ENCODE assay signal across 9 cellular contexts in the genomic region with DNA sequence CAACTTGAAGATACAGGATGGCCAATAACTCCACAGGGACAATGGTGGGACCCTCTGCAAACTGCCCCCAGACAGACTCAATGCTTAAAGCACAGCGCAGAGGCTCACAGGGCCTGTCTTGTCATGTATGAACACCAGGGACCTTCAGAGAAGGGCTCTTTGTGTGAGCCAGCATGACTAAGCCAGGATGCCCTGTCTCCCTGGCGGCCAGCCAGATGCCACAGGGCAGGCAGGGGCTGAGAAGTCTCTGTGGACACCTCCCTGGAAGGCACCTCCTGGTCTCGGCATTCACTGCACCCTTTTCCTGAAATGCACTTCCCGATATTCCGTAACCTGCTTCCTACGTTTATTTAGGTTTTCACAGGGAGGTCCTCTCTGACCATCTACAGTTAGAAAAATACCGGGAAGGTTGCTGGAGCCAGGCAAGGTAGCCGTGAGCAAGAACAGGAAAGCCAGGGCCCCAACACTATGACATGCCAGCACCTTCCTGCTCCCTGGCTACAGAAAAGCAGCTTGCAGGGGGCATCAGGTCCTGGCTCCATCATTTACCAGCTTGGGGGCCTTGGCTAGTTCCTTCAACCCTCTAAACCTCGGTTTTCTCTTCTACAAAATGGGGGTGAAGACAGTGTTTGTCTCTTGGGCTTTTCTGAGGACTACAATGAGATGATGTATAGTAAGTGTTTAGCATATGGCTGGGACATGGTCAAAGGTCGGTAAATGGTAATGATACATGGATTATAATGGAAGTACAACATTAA.
DNase-seq lines count a peak whose midpoint lies in the region; ATAC-seq, FAIRE-seq and TF ChIP-seq lines count a peak whose summit lies in the region.
"Had no signal": no experiment of that assay in that cellular context is flagged by ENCODE, and none has a peak within 500 bp of the region (broad histone marks: within the 10 kb centered on the region; RNA-seq: fewer than 3 reads in every experiment).

No MANE protein-coding gene starts in this region.

- CTCF ChIA-PET in A549 (lab: Yijun Ruan, JAX) = interaction anchor here (0.5 to 1.0 kb wide), 3 partner anchors 16 to 47 kb away, joined by 3 read pairs; no protein-coding TSS in a partner anchor
- CTCF ChIA-PET in WTC11 (lab: Charles Lee) = no interaction called here

- TF ChIP-seq RAD21 in A549 (conservative IDR thresholded peaks at IDR 0.05 in 1 of 2, IDR thresholded peaks at IDR 0.05 in 1 of 2) = peak; percentile 8 to 31; a peak in 2 of 5 replicates

- H3K4me1 Mint-ChIP-seq in WTC11 (peaks cover 8% of the 10 kb centered on the region), endothelial cell (ENCODE audit: unreplicated experiment) (peaks cover 5% of the 10 kb centered on the region)

- H3K4me2 ChIP-seq in A549 = peak overlapping the region; percentile 75

- FAIRE-seq in A549 (lab: Jason Lieb, UNC) = no peak
- FAIRE-seq: GM12878 had no signal

- TF ChIP-seq CTCF in A549 (IDR thresholded peaks at IDR 0.05) (no peak), right atrium auricular region (IDR thresholded peaks at IDR 0.05) (no peak), WTC11 (IDR thresholded peaks at IDR 0.05) (no peak), endothelial cell (IDR thresholded peaks at IDR 0.05; ENCODE audit: unreplicated experiment) (no peak)

- 19% methylated on average over 10 of the region's 10 CpGs for whole genome bisulfite sequencing in A549 (ENCODE audit: missing lambda C conversion rate)

- ATAC-seq in A549 (peak; percentile 89 to 91), HG03565 (IDR thresholded peaks at IDR 0.05; ENCODE audit: unreplicated experiment) (no peak), WTC11 (no peak), HG03342 (IDR thresholded peaks at IDR 0.05; ENCODE audit: unreplicated experiment) (no peak)
- ATAC-seq: GM12878 had no signal

- H3K27ac Mint-ChIP-seq in WTC11 (no peak overlapping the region), endothelial cell (ENCODE audit: unreplicated experiment) (no peak overlapping the region)

- TF ChIP-seq POLR2A in A549 (IDR thresholded peaks at IDR 0.05; ENCODE audit: low read length) = no peak

- peaks cover 82% of the 10 kb centered on the region for H3K4me1 ChIP-seq in A549
- peaks cover 0 to 90% of the 10 kb centered on the region in 2 donors for H3K4me1 ChIP-seq in right atrium auricular region

- H3K9me3 Mint-ChIP-seq in WTC11 (no peaks in the 10 kb centered on the region), endothelial cell (ENCODE audit: unreplicated experiment) (no peaks in the 10 kb centered on the region)

- no peaks in the 10 kb centered on the region for H3K36me3 ChIP-seq in right atrium auricular region

- peak overlapping the region; percentile 81 to 89 for H3K27ac ChIP-seq in A549
- H3K27ac ChIP-seq in right atrium auricular region = peak overlapping the region; percentile 74 to 76

- TF ChIP-seq EP300 in A549 (IDR thresholded peaks at IDR 0.05) = no peak

- H3K9me3 ChIP-seq in A549 (peaks cover 9% of the 10 kb centered on the region), right atrium auricular region (peaks cover 0 to 4% of the 10 kb centered on the region in 2 donors)

- POLR2A ChIA-PET in A549 (lab: Yijun Ruan, JAX) (no interaction called here), WTC11 (lab: Charles Lee) (no interaction called here)

- DNase-seq in A549 (ENCODE audit: low read depth in 1 of 2, low spot score in 1 of 2) (peak; percentile 90 to 96), GDM1 (lab: John Stamatoyannopoulos, UW) (peak; percentile 57), SHP77 (lab: John Stamatoyannopoulos, UW) (peak; percentile 85 to 91), right atrium auricular region (ENCODE audit: low spot score) (no peak), WTC11 (ENCODE audit: low spot score) (no peak), endothelial cell (ENCODE audit: low spot score) (no peak)

- H3K27me3 Mint-ChIP-seq in WTC11 (ENCODE audit: low read depth) = no peaks in the 10 kb centered on the region
- peaks cover 3% of the 10 kb centered on the region for H3K27me3 Mint-ChIP-seq in endothelial cell (ENCODE audit: unreplicated experiment)

- H3K36me3 Mint-ChIP-seq in WTC11 (no peaks in the 10 kb centered on the region), endothelial cell (ENCODE audit: low read depth, unreplicated experiment) (peaks cover 8% of the 10 kb centered on the region)

- H3K4me3 ChIP-seq in A549 (no peak overlapping the region), right atrium auricular region (no peak overlapping the region)
- H3K4me3 ChIP-seq: GM12878 had no signal

- no peaks in the 10 kb centered on the region for H3K27me3 ChIP-seq in right atrium auricular region

- H3K4me3 Mint-ChIP-seq in WTC11 (no peak overlapping the region), endothelial cell (ENCODE audit: unreplicated experiment) (no peak overlapping the region)

TF ChIP-seq in A549, 52 proteins besides CTCF, POLR2A, EP300 and RAD21:
- no peak for TF ChIP-seq BHLHE40 (IDR thresholded peaks at IDR 0.05; ENCODE audit: low read depth, low read length)
- no peak for TF ChIP-seq NFE2L2 (conservative IDR thresholded peaks at IDR 0.05; ENCODE audit: low read length)
- no peak for TF ChIP-seq CBX2 (IDR thresholded peaks at IDR 0.05; ENCODE audit: borderline replicate concordance, low read depth)
- 0 out of 2 replicates have a peak, but pooled peaks have one; percentile 21 for TF ChIP-seq HOXB13 (CRISPR knock-in tag; IDR thresholded peaks at IDR 0.05; ENCODE audit: low read depth)
- no peak for TF ChIP-seq RNF2 (IDR thresholded peaks at IDR 0.05; ENCODE audit: borderline replicate concordance, low read depth)
- peak; percentile 77; the same call in 1 of the 2 replicates for TF ChIP-seq CHD4 (IDR thresholded peaks at IDR 0.05; ENCODE audit: borderline replicate concordance)
- TF ChIP-seq NPAS2 (CRISPR knock-in tag; IDR thresholded peaks at IDR 0.05; ENCODE audit: borderline replicate concordance) = no peak
- 0 out of 2 replicates have a peak, but pooled peaks have one; percentile 35 for TF ChIP-seq JUNB (IDR thresholded peaks at IDR 0.05)
- TF ChIP-seq FOSL2 (IDR thresholded peaks at IDR 0.05) = peak; percentile 53; the same call in 1 of the 2 replicates
- peak; percentile 64 for TF ChIP-seq FOSL2 (CRISPR knock-in tag; IDR thresholded peaks at IDR 0.05)
- no peak for TF ChIP-seq RARB (CRISPR knock-in tag; IDR thresholded peaks at IDR 0.05)
- peak; percentile 92 for TF ChIP-seq KDM1A (IDR thresholded peaks at IDR 0.05; ENCODE audit: low read depth)
- TF ChIP-seq, protein P1, sequence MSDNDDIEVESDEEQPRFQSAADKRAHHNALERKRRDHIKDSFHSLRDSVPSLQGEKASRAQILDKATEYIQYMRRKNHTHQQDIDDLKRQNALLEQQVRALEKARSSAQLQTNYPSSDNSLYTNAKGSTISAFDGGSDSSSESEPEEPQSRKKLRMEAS (IDR thresholded peaks at IDR 0.05) = peak; percentile 65; the same call in 1 of the 2 replicates
- TF ChIP-seq HDAC2 (IDR thresholded peaks at IDR 0.05) = peak; percentile 70; the same call in 1 of the 2 replicates
- TF ChIP-seq GATA3 (IDR thresholded peaks at IDR 0.05; ENCODE audit: borderline replicate concordance) = peak; percentile 28; the same call in 1 of the 2 replicates
- TF ChIP-seq, protein P2, sequence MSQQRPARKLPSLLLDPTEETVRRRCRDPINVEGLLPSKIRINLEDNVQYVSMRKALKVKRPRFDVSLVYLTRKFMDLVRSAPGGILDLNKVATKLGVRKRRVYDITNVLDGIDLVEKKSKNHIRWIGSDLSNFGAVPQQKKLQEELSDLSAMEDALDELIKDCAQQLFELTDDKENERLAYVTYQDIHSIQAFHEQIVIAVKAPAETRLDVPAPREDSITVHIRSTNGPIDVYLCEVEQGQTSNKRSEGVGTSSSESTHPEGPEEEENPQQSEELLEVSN (IDR thresholded peaks at IDR 0.05; ENCODE audit: borderline replicate concordance, low read depth) = no peak
TF ChIP-seq in A549: peak in this region for 8.

TF ChIP-seq in WTC11, 78 proteins besides CTCF, POLR2A, EP300 and RAD21:
- TF ChIP-seq GABPB1 (CRISPR knock-in tag; IDR thresholded peaks at IDR 0.05) (no peak), RELA (CRISPR knock-in tag; IDR thresholded peaks at IDR 0.05; ENCODE audit: borderline replicate concordance) (no peak)

Comparison
In these comparisons a context has a peak if more than half of its experiments do, and no peak if none do; other contexts are left out.
1. ATAC-seq: peak in A549 (2 of 2); none in HG03565 (single experiment), WTC11 (single experiment) and HG03342 (single experiment).
2. DNase-seq: peak in A549 (2 of 2), GDM1 (single experiment) and SHP77 (2 of 2); none in right atrium auricular region (single experiment), WTC11 (single experiment) and endothelial cell (single experiment).